In genomic region chr15:81000626-81001179, GRCh38 we compare ENCODE assay signal across 8 cellular contexts. TPM values are rescaled to one million over a fixed set of nuclear protein-coding genes. Genes with fewer than 3 reads are reported as not detected.
DNase-seq lines count a peak whose midpoint lies in the region; ATAC-seq and TF ChIP-seq lines count a peak whose summit lies in the region.

TSS of gene TLNRD1 (plus strand) at chr15:81000923. CDS start at chr15:81002272, 1,349 bp downstream.

- H3K9me3 Mint-ChIP-seq in activated CD4-positive, alpha-beta T cell treated with anti-CD3 and anti-CD28 coated beads for 36 hours (ENCODE audit: low read depth): no peaks in the 10 kb centered on the region
- H3K9me3 Mint-ChIP-seq in chondrocyte (ENCODE audit: low read depth): no peaks in the 10 kb centered on the region

- peak within 1 kb of the TSS; percentile 92 for H3K4me3 Mint-ChIP-seq in activated CD4-positive, alpha-beta T cell treated with anti-CD3 and anti-CD28 coated beads for 36 hours
- peak within 1 kb of the TSS; percentile 86 for H3K4me3 Mint-ChIP-seq in chondrocyte (ENCODE audit: unreplicated experiment)

- TF ChIP-seq POLR2A in GM19193 (IDR thresholded peaks at IDR 0.05; ENCODE audit: extremely low read depth, insufficient read depth, insufficient read length): peak; percentile 84

- DNase-seq in AML-193 (lab: John Stamatoyannopoulos, UW) (peak; percentile 81 to 85), NCI-H510A (lab: John Stamatoyannopoulos, UW) (peak; percentile 76), chondrocyte (ENCODE audit: low spot score) (peak; percentile 93), kidney tubule cell (ENCODE audit: low spot score) (peak; percentile 95)
- DNase-seq in activated CD4-positive, alpha-beta T cell treated with anti-CD3 and anti-CD28 coated beads for 36 hours: peak; percentile 90
- peak; percentile 46 to 58 for DNase-seq in stimulated activated CD4-positive, alpha-beta T cell treated with anti-CD3 and anti-CD28 coated beads, Interleukin-1b, Interleukin-23, amount 100 ng/mL, for 1 hour (ENCODE audit: low read depth in 2 of 2)

- CTCF ChIA-PET in activated CD4-positive, alpha-beta T cell treated with anti-CD3 and anti-CD28 coated beads for 36 hours (lab: Charles Lee): interaction anchor here (0.9 to 1.9 kb wide), 4 partner anchors 9 to 266 kb away, joined by 4 to 8 read pairs (median 6); no protein-coding TSS in a partner anchor

- peak; percentile 60 for ATAC-seq in HG03432 (IDR thresholded peaks at IDR 0.05; ENCODE audit: unreplicated experiment)
- ATAC-seq in activated CD4-positive, alpha-beta T cell treated with anti-CD3 and anti-CD28 coated beads for 36 hours: peak; percentile 70

- peak within 1 kb of the TSS; percentile 92 for H3K27ac Mint-ChIP-seq in activated CD4-positive, alpha-beta T cell treated with anti-CD3 and anti-CD28 coated beads for 36 hours
- peak within 1 kb of the TSS; percentile 83 for H3K27ac Mint-ChIP-seq in chondrocyte (ENCODE audit: unreplicated experiment)

- H3K36me3 Mint-ChIP-seq in activated CD4-positive, alpha-beta T cell treated with anti-CD3 and anti-CD28 coated beads for 36 hours (ENCODE audit: low read depth): peaks cover 16% of the 10 kb centered on the region
- peaks cover 10% of the 10 kb centered on the region for H3K36me3 Mint-ChIP-seq in chondrocyte (ENCODE audit: low read depth)

- TF ChIP-seq CTCF in chondrocyte (IDR thresholded peaks at IDR 0.05): no peak

- peaks cover 45% of the 10 kb centered on the region for H3K4me1 Mint-ChIP-seq in activated CD4-positive, alpha-beta T cell treated with anti-CD3 and anti-CD28 coated beads for 36 hours
- H3K4me1 Mint-ChIP-seq in chondrocyte (ENCODE audit: low read depth): peaks cover 36% of the 10 kb centered on the region

- intact Hi-C loops in activated CD4-positive, alpha-beta T cell treated with anti-CD3 and anti-CD28 coated beads for 36 hours (cut with DNase I, micrococcal nuclease): loop anchor here (1.0 to 10.0 kb wide), 10 partner anchors 10 to 1046 kb away; partner anchors contain the start of genes FAH (in 1 of the 2), MESD (in 1 of the 2) and MEX3B (in 1 of the 2)

- no peaks in the 10 kb centered on the region for H3K27me3 Mint-ChIP-seq in activated CD4-positive, alpha-beta T cell treated with anti-CD3 and anti-CD28 coated beads for 36 hours
- H3K27me3 Mint-ChIP-seq in chondrocyte (ENCODE audit: low read depth): no peaks in the 10 kb centered on the region

- POLR2A ChIA-PET in activated CD4-positive, alpha-beta T cell treated with anti-CD3 and anti-CD28 coated beads for 36 hours (lab: Charles Lee): interaction anchor here (1.6 kb wide), 1 partner anchor 9 kb away, joined by 6 read pairs; no protein-coding TSS in a partner anchor

RNA-seq across cellular contexts. Expression of gene TLNRD1, which starts in this region (rescaled TPM):
- 10 to 100 TPM; 11.2 to 16.9 TPM for total RNA-seq in activated CD4-positive, alpha-beta T cell treated with anti-CD3 and anti-CD28 coated beads for 36 hours
- total RNA-seq in chondrocyte: 11.4 to 18.7 TPM (median 17.0 TPM) in 3 replicates

Comparison
In these comparisons a context has a peak if more than half of its experiments do, and no peak if none do; other contexts are left out.
1. Peak in every context shown above with its lines: DNase-seq and ATAC-seq.